1 cellular context compared by ENCODE assay signal in genomic region chr15:98772895-98773294, GRCh38.
TF ChIP-seq lines count a peak whose summit lies in the region.

No MANE protein-coding gene starts in this region.

TF ChIP-seq in IMR-90, 13 proteins besides CTCF, POLR2A, EP300 and RAD21:
- no peak for TF ChIP-seq CHD1 (IDR thresholded peaks at IDR 0.05; ENCODE audit: low read depth, low read length)
- TF ChIP-seq BHLHE40 (IDR thresholded peaks at IDR 0.05; ENCODE audit: low read depth, low read length): no peak
- TF ChIP-seq ELK1 (IDR thresholded peaks at IDR 0.05; ENCODE audit: borderline replicate concordance, low read depth, low read length): no peak
- no peak for TF ChIP-seq RCOR1 (IDR thresholded peaks at IDR 0.05; ENCODE audit: insufficient replicate concordance, low read length)
- TF ChIP-seq USF2 (IDR thresholded peaks at IDR 0.05; ENCODE audit: low read depth, low read length): no peak
